27 cellular contexts compared by ENCODE assay signal in the genomic region with DNA sequence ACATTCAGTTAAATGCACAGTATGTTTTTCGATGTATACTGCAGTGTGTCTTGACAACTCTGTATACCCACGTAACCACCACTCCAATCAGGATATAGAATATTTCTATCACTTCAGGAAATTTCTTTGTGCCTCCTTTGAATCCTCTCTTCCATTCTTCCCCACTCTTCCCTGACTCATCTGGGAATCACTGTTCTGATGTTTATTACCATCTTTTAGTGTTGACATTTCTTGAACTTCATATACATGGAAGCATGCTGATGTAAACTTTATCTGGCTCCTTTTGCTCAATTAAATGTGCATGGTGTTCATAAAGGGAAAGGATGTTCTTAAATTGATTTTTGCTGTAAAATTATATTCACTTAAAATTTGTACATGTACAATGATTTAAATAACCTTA.
"Had no signal": no experiment of that assay in that cellular context is flagged by ENCODE, and none has a peak within 500 bp of the region (broad histone marks: within the 10 kb centered on the region; RNA-seq: fewer than 3 reads in every experiment).

No MANE protein-coding gene starts in this region.

- H3K4me1 ChIP-seq: parathyroid adenoma, psoas muscle, right lobe of liver, sigmoid colon, thyroid gland, tibial nerve, upper lobe of left lung, vagina had no signal

- H3K4me1 Mint-ChIP-seq: natural killer cell; neural progenitor cell; stimulated activated effector memory CD8-positive, alpha-beta T cell treated with anti-CD3 and anti-CD28 coated beads, Interleukin-12 subunit alpha, Interleukin-12 subunit beta, amount 100 ng/mL, for 72 hours; stimulated activated naive B cell treated with anti-CD40 and anti-IgM and Interleukin-4, amounts not matched to agents 10 μg/mL and 1 μg/mL and 100 μg/mL, for 72 hours had no signal

- DNase-seq: natural killer cell; occipital lobe; ovary; posterior cingulate gyrus; psoas muscle; right cardiac atrium; right lobe of liver; sigmoid colon; stimulated activated CD4-positive, alpha-beta T cell treated with anti-CD3 and anti-CD28 coated beads, Interleukin-15, amount 100 ng/mL, for 24 hours; stimulated activated CD4-positive, alpha-beta T cell treated with anti-CD3 and anti-CD28 coated beads, Interleukin-2, amount 100 ng/mL, for 24 hours; stimulated activated CD4-positive, alpha-beta T cell treated with anti-CD3 and anti-CD28 coated beads, Interleukin-2, amount 100 ng/mL, for 48 hours; stimulated activated CD4-positive, alpha-beta T cell treated with anti-CD3 and anti-CD28 coated beads, Interleukin-4, amount 100 ng/mL, for 24 hours; stimulated activated naive B cell treated with anti-CD40 and anti-IgM and Interleukin-4, amounts not matched to agents 10 μg/mL and 1 μg/mL and 100 μg/mL, for 72 hours; stimulated activated naive CD4-positive, alpha-beta T cell treated with Interleukin-2 at 50 U/mL for 16 hours; stomach; thyroid gland; trophoblast cell; upper lobe of left lung had no signal

- H3K27ac ChIP-seq: neural progenitor cell, ovary, parathyroid adenoma, psoas muscle, right lobe of liver, sigmoid colon, stomach, thoracic aorta, thyroid gland, tibial nerve, upper lobe of left lung, vagina had no signal

- H3K79me2 ChIP-seq: parathyroid adenoma had no signal

- H3K9me3 ChIP-seq: ovary, psoas muscle, right lobe of liver, sigmoid colon, stomach, thoracic aorta, thyroid gland, tibial nerve, upper lobe of left lung, vagina had no signal

- H3K36me3 ChIP-seq: neural progenitor cell, ovary, right lobe of liver, sigmoid colon, stomach, thoracic aorta, thyroid gland, tibial nerve, upper lobe of left lung, vagina had no signal

- H3K4me3 ChIP-seq: neural progenitor cell, ovary, psoas muscle, right lobe of liver, sigmoid colon, stomach, thoracic aorta, thyroid gland, tibial nerve, upper lobe of left lung, vagina had no signal

- H3K4me3 Mint-ChIP-seq: natural killer cell; nephron; neural progenitor cell; stimulated activated effector memory CD8-positive, alpha-beta T cell treated with anti-CD3 and anti-CD28 coated beads, Interleukin-12 subunit alpha, Interleukin-12 subunit beta, amount 100 ng/mL, for 72 hours; stimulated activated naive B cell treated with anti-CD40 and anti-IgM and Interleukin-4, amounts not matched to agents 10 μg/mL and 1 μg/mL and 100 μg/mL, for 72 hours; stimulated activated naive CD8-positive, alpha-beta T cell treated with anti-CD3 and anti-CD28 coated beads, Interleukin-15, Interleukin-2, amounts not matched to agents 100 ng/mL and 50 ng/mL, for 24 hours had no signal

- ATAC-seq: natural killer cell; psoas muscle; right cardiac atrium; right lobe of liver; stimulated activated effector memory CD8-positive, alpha-beta T cell treated with anti-CD3 and anti-CD28 coated beads, Interleukin-12 subunit alpha, Interleukin-12 subunit beta, amount 100 ng/mL, for 72 hours; stimulated activated naive B cell treated with anti-CD40 and anti-IgM and Interleukin-4, amounts not matched to agents 10 μg/mL and 1 μg/mL and 100 μg/mL, for 72 hours had no signal

- H3K4me2 ChIP-seq: neural progenitor cell had no signal

- H3K9me3 Mint-ChIP-seq: nephron, neural progenitor cell had no signal

- H3K9ac ChIP-seq: neural progenitor cell, parathyroid adenoma had no signal

- H3K27me3 ChIP-seq: neural progenitor cell, ovary, right lobe of liver, sigmoid colon, stomach, thyroid gland, tibial nerve, upper lobe of left lung, vagina had no signal

- H3K27me3 Mint-ChIP-seq: stimulated activated naive CD8-positive, alpha-beta T cell treated with anti-CD3 and anti-CD28 coated beads, Interleukin-15, Interleukin-2, amounts not matched to agents 100 ng/mL and 50 ng/mL, for 24 hours had no signal

- H3K36me3 Mint-ChIP-seq: natural killer cell; neural progenitor cell; stimulated activated effector memory CD8-positive, alpha-beta T cell treated with anti-CD3 and anti-CD28 coated beads, Interleukin-12 subunit alpha, Interleukin-12 subunit beta, amount 100 ng/mL, for 72 hours; stimulated activated naive B cell treated with anti-CD40 and anti-IgM and Interleukin-4, amounts not matched to agents 10 μg/mL and 1 μg/mL and 100 μg/mL, for 72 hours had no signal

- H3K27ac Mint-ChIP-seq: natural killer cell; nephron; neural progenitor cell; progenitor cell of endocrine pancreas; stimulated activated effector memory CD8-positive, alpha-beta T cell treated with anti-CD3 and anti-CD28 coated beads, Interleukin-12 subunit alpha, Interleukin-12 subunit beta, amount 100 ng/mL, for 72 hours; stimulated activated naive B cell treated with anti-CD40 and anti-IgM and Interleukin-4, amounts not matched to agents 10 μg/mL and 1 μg/mL and 100 μg/mL, for 72 hours; stimulated activated naive CD8-positive, alpha-beta T cell treated with anti-CD3 and anti-CD28 coated beads, Interleukin-15, Interleukin-2, amounts not matched to agents 100 ng/mL and 50 ng/mL, for 24 hours had no signal

- H2AFZ ChIP-seq: parathyroid adenoma had no signal
